In the genomic region with DNA sequence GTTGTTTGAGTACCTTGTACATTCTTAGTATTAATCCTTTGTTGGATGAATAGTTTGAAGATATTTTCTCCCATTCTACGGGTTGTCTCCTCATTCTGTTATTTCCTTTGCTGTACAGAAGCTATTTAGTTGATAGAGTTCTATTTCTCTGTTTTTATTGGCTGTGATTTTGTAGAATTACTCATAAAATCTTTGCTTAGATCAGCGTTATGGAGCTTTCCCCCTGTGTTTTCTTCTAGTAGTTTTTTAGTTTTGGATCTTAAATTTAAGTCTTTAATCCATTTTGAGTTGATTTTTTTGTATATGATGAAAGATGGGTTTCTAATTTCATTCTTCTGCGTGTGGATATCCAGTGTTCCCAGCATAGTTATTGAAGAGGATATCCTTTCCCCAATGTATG, we compare ENCODE assay signal across 25 cellular contexts. TPM values are rescaled to one million over a fixed set of nuclear protein-coding genes. Genes with fewer than 3 reads are reported as not detected.
DNase-seq lines count a peak whose midpoint lies in the region; ATAC-seq and TF ChIP-seq lines count a peak whose summit lies in the region.
"Had no signal": no experiment of that assay in that cellular context is flagged by ENCODE, and none has a peak within 500 bp of the region (broad histone marks: within the 10 kb centered on the region; RNA-seq: fewer than 3 reads in every experiment).

No MANE protein-coding gene starts in this region.

- intact Hi-C loops in activated CD4-positive, alpha-beta memory T cell treated with anti-CD3 and anti-CD28 coated beads for 36 hours (cut with micrococcal nuclease) = no loop called here
- intact Hi-C loops in CD8-positive, alpha-beta T cell (cut with DNase I, micrococcal nuclease) = loop anchor here in 1 of 2 experiments (5.0 kb wide), 1 partner anchor 38 kb away; no protein-coding TSS in a partner anchor

- H3K27ac Mint-ChIP-seq in activated CD4-positive, alpha-beta memory T cell treated with anti-CD3 and anti-CD28 coated beads for 36 hours = peak overlapping the region; percentile 39
- no peak overlapping the region for H3K27ac Mint-ChIP-seq in activated CD4-positive, alpha-beta memory T cell treated with anti-CD3 and anti-CD28 coated beads, Interleukin-2, amount 10 ng/mL, durations not matched to agents 7 days and 5 days
- H3K27ac Mint-ChIP-seq in CD8-positive, alpha-beta T cell = peak overlapping the region; percentile 92
- H3K27ac Mint-ChIP-seq in activated naive CD8-positive, alpha-beta T cell treated with anti-CD3 and anti-CD28 coated beads for 36 hours = peak overlapping the region; percentile 52
- H3K27ac Mint-ChIP-seq in natural killer cell treated with Interleukin-12 subunit alpha and Interleukin-12 subunit beta and Interleukin-15 and Interleukin-18, amount 100 ng/mL, for 72 hours = peak overlapping the region; percentile 76 to 86
- H3K27ac Mint-ChIP-seq: dendritic cell treated with granulocyte-macrophage colony-stimulating factor and Interleukin-4, amounts not matched to agents 40 ng/mL and 50 ng/mL, for 4 days had no signal

- no peak overlapping the region for H3K4me3 ChIP-seq in CD8-positive, alpha-beta T cell (ENCODE audit: low read depth, low read length)
- H3K4me3 ChIP-seq: gastroesophageal sphincter, GM12878, mucosa of descending colon, sigmoid colon, SJSA1 had no signal

- H3K36me3 Mint-ChIP-seq in activated CD4-positive, alpha-beta memory T cell treated with anti-CD3 and anti-CD28 coated beads for 36 hours = peaks cover 13% of the 10 kb centered on the region
- H3K36me3 Mint-ChIP-seq in activated CD4-positive, alpha-beta memory T cell treated with anti-CD3 and anti-CD28 coated beads, Interleukin-2, amount 10 ng/mL, durations not matched to agents 7 days and 5 days (ENCODE audit: low read depth) = peaks cover 72% of the 10 kb centered on the region
- peaks cover 67% of the 10 kb centered on the region for H3K36me3 Mint-ChIP-seq in CD8-positive, alpha-beta T cell
- H3K36me3 Mint-ChIP-seq in activated naive CD8-positive, alpha-beta T cell treated with anti-CD3 and anti-CD28 coated beads for 36 hours = peaks cover 46% of the 10 kb centered on the region
- peaks cover 10% of the 10 kb centered on the region for H3K36me3 Mint-ChIP-seq in natural killer cell treated with Interleukin-12 subunit alpha and Interleukin-12 subunit beta and Interleukin-15 and Interleukin-18, amount 100 ng/mL, for 72 hours

- no peaks in the 10 kb centered on the region for H3K9me3 ChIP-seq in CD8-positive, alpha-beta T cell (ENCODE audit: low read length)
- H3K9me3 ChIP-seq: Caco-2, gastroesophageal sphincter, mucosa of descending colon, sigmoid colon, SJSA1 had no signal

- DNase-seq in activated CD4-positive, alpha-beta memory T cell treated with anti-CD3 and anti-CD28 coated beads for 36 hours = no peak
- DNase-seq in activated CD4-positive, alpha-beta memory T cell treated with anti-CD3 and anti-CD28 coated beads, Interleukin-2, amount 10 ng/mL, durations not matched to agents 7 days and 5 days = no peak
- no peak for DNase-seq in CD8-positive, alpha-beta T cell
- no peak for DNase-seq in activated naive CD8-positive, alpha-beta T cell treated with anti-CD3 and anti-CD28 coated beads for 36 hours
- no peak for DNase-seq in natural killer cell treated with Interleukin-12 subunit alpha and Interleukin-12 subunit beta and Interleukin-15 and Interleukin-18, amount 100 ng/mL, for 72 hours (ENCODE audit: low spot score)
- DNase-seq in NCI-H774 (lab: John Stamatoyannopoulos, UW) = no peak
- no peak for DNase-seq in stimulated activated CD4-positive, alpha-beta T cell treated with anti-CD3 and anti-CD28 coated beads, Interleukin-2, amount 100 ng/mL, for 24 hours
- DNase-seq: activated CD4-positive, alpha-beta T cell treated with anti-CD3 and anti-CD28 coated beads for 1 hour; activated effector memory CD4-positive, alpha-beta T cell treated with anti-CD3 and anti-CD28 coated beads, Interleukin-2, amount 50 U/mL, for 16 hours; anterior cingulate cortex; Caco-2; DND-41; H7; Kasumi-1; mucosa of descending colon; NCI-H1694; NCI-H2171 treated with DMSO at 0.1 percent for 48 hours; sigmoid colon; T-helper 1 cell; trophoblast cell had no signal

- CTCF ChIA-PET in activated CD4-positive, alpha-beta memory T cell treated with anti-CD3 and anti-CD28 coated beads for 36 hours (lab: Charles Lee) = interaction anchor here (0.6 to 2.8 kb wide), 2 partner anchors 37 to 98 kb away, joined by 3 to 11 read pairs; no protein-coding TSS in a partner anchor
- CTCF ChIA-PET in activated CD4-positive, alpha-beta memory T cell treated with anti-CD3 and anti-CD28 coated beads, Interleukin-2, amount 10 ng/mL, durations not matched to agents 7 days and 5 days (lab: Charles Lee) = no interaction called here
- CTCF ChIA-PET in CD8-positive, alpha-beta T cell (lab: Charles Lee) = no interaction called here

- POLR2A ChIA-PET in activated CD4-positive, alpha-beta memory T cell treated with anti-CD3 and anti-CD28 coated beads for 36 hours (lab: Charles Lee) = no interaction called here
- POLR2A ChIA-PET in activated CD4-positive, alpha-beta memory T cell treated with anti-CD3 and anti-CD28 coated beads, Interleukin-2, amount 10 ng/mL, durations not matched to agents 7 days and 5 days (lab: Charles Lee) = interaction anchor here (1.0 kb wide), 1 partner anchor 161 kb away, joined by 3 read pairs; no protein-coding TSS in a partner anchor
- POLR2A ChIA-PET in CD8-positive, alpha-beta T cell (lab: Charles Lee) = no interaction called here

- no peak for TF ChIP-seq CTCF in CD8-positive, alpha-beta T cell (IDR thresholded peaks at IDR 0.05)

- peaks cover 59% of the 10 kb centered on the region for H3K4me1 Mint-ChIP-seq in activated CD4-positive, alpha-beta memory T cell treated with anti-CD3 and anti-CD28 coated beads for 36 hours (ENCODE audit: low read depth)
- H3K4me1 Mint-ChIP-seq in activated CD4-positive, alpha-beta memory T cell treated with anti-CD3 and anti-CD28 coated beads, Interleukin-2, amount 10 ng/mL, durations not matched to agents 7 days and 5 days = peaks cover 45% of the 10 kb centered on the region
- peaks cover 70% of the 10 kb centered on the region for H3K4me1 Mint-ChIP-seq in CD8-positive, alpha-beta T cell (ENCODE audit: low read depth)
- peaks cover 63% of the 10 kb centered on the region for H3K4me1 Mint-ChIP-seq in activated naive CD8-positive, alpha-beta T cell treated with anti-CD3 and anti-CD28 coated beads for 36 hours
- H3K4me1 Mint-ChIP-seq in natural killer cell treated with Interleukin-12 subunit alpha and Interleukin-12 subunit beta and Interleukin-15 and Interleukin-18, amount 100 ng/mL, for 72 hours (ENCODE audit: low read depth in 2 of 2) = peaks cover 40 to 49% of the 10 kb centered on the region in 2 donors

- H3K27me3 ChIP-seq in CD8-positive, alpha-beta T cell (ENCODE audit: insufficient read depth, low read length) = no peaks in the 10 kb centered on the region
- H3K27me3 ChIP-seq: gastroesophageal sphincter, sigmoid colon, SJSA1 had no signal

- H3K4me3 Mint-ChIP-seq in activated CD4-positive, alpha-beta memory T cell treated with anti-CD3 and anti-CD28 coated beads for 36 hours = no peak overlapping the region
- no peak overlapping the region for H3K4me3 Mint-ChIP-seq in activated CD4-positive, alpha-beta memory T cell treated with anti-CD3 and anti-CD28 coated beads, Interleukin-2, amount 10 ng/mL, durations not matched to agents 7 days and 5 days
- no peak overlapping the region for H3K4me3 Mint-ChIP-seq in CD8-positive, alpha-beta T cell
- H3K4me3 Mint-ChIP-seq in activated naive CD8-positive, alpha-beta T cell treated with anti-CD3 and anti-CD28 coated beads for 36 hours = no peak overlapping the region
- no peak overlapping the region for H3K4me3 Mint-ChIP-seq in natural killer cell treated with Interleukin-12 subunit alpha and Interleukin-12 subunit beta and Interleukin-15 and Interleukin-18, amount 100 ng/mL, for 72 hours
- H3K4me3 Mint-ChIP-seq: dendritic cell treated with granulocyte-macrophage colony-stimulating factor and Interleukin-4, amounts not matched to agents 40 ng/mL and 50 ng/mL, for 4 days had no signal

- H3K27ac ChIP-seq in CD8-positive, alpha-beta T cell (ENCODE audit: low read depth, low read length) = no peak overlapping the region
- H3K27ac ChIP-seq: gastroesophageal sphincter, sigmoid colon, SJSA1 had no signal

- ATAC-seq in CD8-positive, alpha-beta T cell = no peak
- no peak for ATAC-seq in natural killer cell treated with Interleukin-12 subunit alpha and Interleukin-12 subunit beta and Interleukin-15 and Interleukin-18, amount 100 ng/mL, for 72 hours
- no peak for ATAC-seq in GM18907 (IDR thresholded peaks at IDR 0.05; ENCODE audit: unreplicated experiment)
- ATAC-seq: gastroesophageal sphincter, GM12878, mucosa of descending colon had no signal

- H3K9me3 Mint-ChIP-seq in activated CD4-positive, alpha-beta memory T cell treated with anti-CD3 and anti-CD28 coated beads for 36 hours = no peaks in the 10 kb centered on the region
- H3K9me3 Mint-ChIP-seq in activated CD4-positive, alpha-beta memory T cell treated with anti-CD3 and anti-CD28 coated beads, Interleukin-2, amount 10 ng/mL, durations not matched to agents 7 days and 5 days = no peaks in the 10 kb centered on the region
- H3K9me3 Mint-ChIP-seq in CD8-positive, alpha-beta T cell = no peaks in the 10 kb centered on the region
- H3K9me3 Mint-ChIP-seq in activated naive CD8-positive, alpha-beta T cell treated with anti-CD3 and anti-CD28 coated beads for 36 hours = no peaks in the 10 kb centered on the region
- no peaks in the 10 kb centered on the region for H3K9me3 Mint-ChIP-seq in natural killer cell treated with Interleukin-12 subunit alpha and Interleukin-12 subunit beta and Interleukin-15 and Interleukin-18, amount 100 ng/mL, for 72 hours
- H3K9me3 Mint-ChIP-seq: dendritic cell treated with granulocyte-macrophage colony-stimulating factor and Interleukin-4, amounts not matched to agents 40 ng/mL and 50 ng/mL, for 4 days had no signal

- no peaks in the 10 kb centered on the region for H3K27me3 Mint-ChIP-seq in activated CD4-positive, alpha-beta memory T cell treated with anti-CD3 and anti-CD28 coated beads for 36 hours
- no peaks in the 10 kb centered on the region for H3K27me3 Mint-ChIP-seq in activated CD4-positive, alpha-beta memory T cell treated with anti-CD3 and anti-CD28 coated beads, Interleukin-2, amount 10 ng/mL, durations not matched to agents 7 days and 5 days
- H3K27me3 Mint-ChIP-seq in CD8-positive, alpha-beta T cell (ENCODE audit: low read depth) = no peaks in the 10 kb centered on the region
- no peaks in the 10 kb centered on the region for H3K27me3 Mint-ChIP-seq in activated naive CD8-positive, alpha-beta T cell treated with anti-CD3 and anti-CD28 coated beads for 36 hours
- no peaks in the 10 kb centered on the region for H3K27me3 Mint-ChIP-seq in natural killer cell treated with Interleukin-12 subunit alpha and Interleukin-12 subunit beta and Interleukin-15 and Interleukin-18, amount 100 ng/mL, for 72 hours
- H3K27me3 Mint-ChIP-seq: dendritic cell treated with granulocyte-macrophage colony-stimulating factor and Interleukin-4, amounts not matched to agents 40 ng/mL and 50 ng/mL, for 4 days had no signal

- peaks cover 14% of the 10 kb centered on the region for H3K36me3 ChIP-seq in CD8-positive, alpha-beta T cell (ENCODE audit: insufficient read depth, low read length)

- peaks cover 47% of the 10 kb centered on the region for H3K4me1 ChIP-seq in CD8-positive, alpha-beta T cell (ENCODE audit: insufficient read depth, low read length)
- H3K4me1 ChIP-seq: Caco-2, SJSA1 had no signal

RNA-seq across cellular contexts. Expression of a gene that starts 45.4 kb away (rescaled TPM):
- total RNA-seq in activated CD4-positive, alpha-beta memory T cell treated with anti-CD3 and anti-CD28 coated beads for 36 hours = 10 to 100 TPM; 83.4 to 85.2 TPM
- 100 to 1,000 TPM; 208 to 209 TPM for total RNA-seq in activated CD4-positive, alpha-beta memory T cell treated with anti-CD3 and anti-CD28 coated beads, Interleukin-2, amount 10 ng/mL, durations not matched to agents 7 days and 5 days
- 10 to 100 TPM; 79.4 to 85.2 TPM for total RNA-seq in CD8-positive, alpha-beta T cell
- total RNA-seq in activated naive CD8-positive, alpha-beta T cell treated with anti-CD3 and anti-CD28 coated beads for 36 hours = 10 to 100 TPM; 76.3 to 79.2 TPM
- 100 to 1,000 TPM in 1 of 2 donors, 10 to 100 TPM in 1; 91.9 to 131 TPM for total RNA-seq in natural killer cell treated with Interleukin-12 subunit alpha and Interleukin-12 subunit beta and Interleukin-15 and Interleukin-18, amount 100 ng/mL, for 72 hours
